1 cellular context compared by ENCODE assay signal in genomic region chr2:32051836-32052439, GRCh38.
A peak's percentile ranks its signal among the peaks of the same experiment; 100 is the strongest.
TF ChIP-seq lines count a peak whose summit lies in the region.

No MANE protein-coding gene starts in this region.

TF ChIP-seq in HepG2, 621 proteins besides CTCF, POLR2A, EP300 and RAD21 (continues in another document):
- TF ChIP-seq, protein P1, sequence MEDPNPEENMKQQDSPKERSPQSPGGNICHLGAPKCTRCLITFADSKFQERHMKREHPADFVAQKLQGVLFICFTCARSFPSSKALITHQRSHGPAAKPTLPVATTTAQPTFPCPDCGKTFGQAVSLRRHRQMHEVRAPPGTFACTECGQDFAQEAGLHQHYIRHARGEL (CRISPR knock-in tag; IDR thresholded peaks at IDR 0.05) = 0 out of 2 replicates have a peak, but pooled peaks have one; percentile 20
- TF ChIP-seq HMG20A (CRISPR knock-in tag; IDR thresholded peaks at IDR 0.05; ENCODE audit: borderline replicate concordance) (no peak), ZNF83 (CRISPR knock-in tag; IDR thresholded peaks at IDR 0.05; ENCODE audit: borderline replicate concordance) (no peak), ESRRA (CRISPR knock-in tag; IDR thresholded peaks at IDR 0.05; ENCODE audit: low read depth) (no peak), MYNN (CRISPR knock-in tag; IDR thresholded peaks at IDR 0.05; ENCODE audit: low read depth) (no peak), ZNF709 (CRISPR knock-in tag; IDR thresholded peaks at IDR 0.05) (no peak), SOX6 (IDR thresholded peaks at IDR 0.05) (no peak), SOX6 (CRISPR knock-in tag; IDR thresholded peaks at IDR 0.05) (0 out of 2 replicates have a peak, but pooled peaks have one; percentile 17), HNF4G (IDR thresholded peaks at IDR 0.05; ENCODE audit: borderline replicate concordance, low read depth, low read length) (no peak), HNF4G (CRISPR knock-in tag; IDR thresholded peaks at IDR 0.05; ENCODE audit: borderline replicate concordance, low read depth) (no peak), PITX1 (CRISPR knock-in tag; IDR thresholded peaks at IDR 0.05) (peak; percentile 47; the same call in 1 of the 2 replicates), ZNF317 (CRISPR knock-in tag; IDR thresholded peaks at IDR 0.05) (0 out of 2 replicates have a peak, but pooled peaks have one; percentile 38), BATF2 (CRISPR knock-in tag; IDR thresholded peaks at IDR 0.05) (no peak), ZNF33B (CRISPR knock-in tag; IDR thresholded peaks at IDR 0.05) (peak; percentile 56; the same call in 1 of the 2 replicates), SMAD1 (CRISPR knock-in tag; IDR thresholded peaks at IDR 0.05; ENCODE audit: borderline replicate concordance, low read depth) (no peak), ZNF549 (CRISPR knock-in tag; IDR thresholded peaks at IDR 0.05) (no peak), HDAC2 (CRISPR knock-in tag; IDR thresholded peaks at IDR 0.05) (no peak), ZNF652 (CRISPR knock-in tag; IDR thresholded peaks at IDR 0.05; ENCODE audit: borderline replicate concordance, low read depth) (no peak), RBAK (CRISPR knock-in tag; IDR thresholded peaks at IDR 0.05) (no peak), ZNF180 (CRISPR knock-in tag; IDR thresholded peaks at IDR 0.05; ENCODE audit: borderline replicate concordance, low read depth) (no peak), MAFK (conservative IDR thresholded peaks at IDR 0.05 in 1 of 2, IDR thresholded peaks at IDR 0.05 in 1 of 2; ENCODE audit: low read length in 2 of 2) (0 out of 4 replicates have a peak, but pooled peaks of 1 of the 2 experiments have one; percentile 2), ZHX1 (CRISPR knock-in tag; IDR thresholded peaks at IDR 0.05; ENCODE audit: low read depth) (no peak), ZBTB38 (CRISPR knock-in tag; IDR thresholded peaks at IDR 0.05) (no peak), HNF4A (CRISPR knock-in tag; IDR thresholded peaks at IDR 0.05) (peak; percentile 56; the same call in 1 of the 2 replicates), ZNF713 (CRISPR knock-in tag; IDR thresholded peaks at IDR 0.05) (no peak), MBNL3 (CRISPR knock-in tag; conservative IDR thresholded peaks at IDR 0.05) (no peak), FOXK2 (IDR thresholded peaks at IDR 0.05) (no peak), PAX8 (CRISPR knock-in tag; IDR thresholded peaks at IDR 0.05; ENCODE audit: borderline replicate concordance) (no peak), ZNF101 (CRISPR knock-in tag; IDR thresholded peaks at IDR 0.05; ENCODE audit: borderline replicate concordance, low read depth) (no peak), PRDM4 (CRISPR knock-in tag; IDR thresholded peaks at IDR 0.05; ENCODE audit: borderline replicate concordance) (no peak), HDAC1 (CRISPR knock-in tag; IDR thresholded peaks at IDR 0.05) (no peak), ZNF510 (CRISPR knock-in tag; IDR thresholded peaks at IDR 0.05; ENCODE audit: low read depth) (no peak), ZNF503 (CRISPR knock-in tag; IDR thresholded peaks at IDR 0.05) (no peak), PRPF4 (IDR thresholded peaks at IDR 0.05; ENCODE audit: low read depth, low read length, poor library complexity, severe bottlenecking) (no peak), FOXC1 (CRISPR knock-in tag; IDR thresholded peaks at IDR 0.05; ENCODE audit: borderline replicate concordance) (no peak), FOXA3 (CRISPR knock-in tag; IDR thresholded peaks at IDR 0.05) (peak; percentile 36), ZSCAN20 (CRISPR knock-in tag; IDR thresholded peaks at IDR 0.05; ENCODE audit: borderline replicate concordance) (no peak), ZNF562 (CRISPR knock-in tag; IDR thresholded peaks at IDR 0.05; ENCODE audit: borderline replicate concordance) (no peak), ZNF263 (CRISPR knock-in tag; IDR thresholded peaks at IDR 0.05) (peak; percentile 91), FOXM1 (CRISPR knock-in tag; IDR thresholded peaks at IDR 0.05) (no peak), EHMT2 (IDR thresholded peaks at IDR 0.05; ENCODE audit: borderline replicate concordance, low read depth, low read length) (no peak), ZNF460 (CRISPR knock-in tag; IDR thresholded peaks at IDR 0.05; ENCODE audit: borderline replicate concordance) (peak; percentile 63; the same call in 1 of the 2 replicates), ZNF333 (CRISPR knock-in tag; IDR thresholded peaks at IDR 0.05; ENCODE audit: borderline replicate concordance) (no peak), MTF2 (CRISPR knock-in tag; IDR thresholded peaks at IDR 0.05; ENCODE audit: borderline replicate concordance) (no peak), BCL6 (CRISPR knock-in tag; IDR thresholded peaks at IDR 0.05) (peak; percentile 51; the same call in 1 of the 2 replicates), ZBTB21 (CRISPR knock-in tag; IDR thresholded peaks at IDR 0.05) (no peak), ARNT (IDR thresholded peaks at IDR 0.05) (no peak), TCF7L2 (IDR thresholded peaks at IDR 0.05; ENCODE audit: low read depth, low read length) (no peak), ZNF501 (CRISPR knock-in tag; IDR thresholded peaks at IDR 0.05) (0 out of 2 replicates have a peak, but pooled peaks have one; percentile 32), TOE1 (CRISPR knock-in tag; IDR thresholded peaks at IDR 0.05) (no peak), NFKBIZ (CRISPR knock-in tag; IDR thresholded peaks at IDR 0.05) (no peak), KDM5A (IDR thresholded peaks at IDR 0.05; ENCODE audit: borderline replicate concordance, low read length) (no peak)
- TF ChIP-seq, protein P2, sequence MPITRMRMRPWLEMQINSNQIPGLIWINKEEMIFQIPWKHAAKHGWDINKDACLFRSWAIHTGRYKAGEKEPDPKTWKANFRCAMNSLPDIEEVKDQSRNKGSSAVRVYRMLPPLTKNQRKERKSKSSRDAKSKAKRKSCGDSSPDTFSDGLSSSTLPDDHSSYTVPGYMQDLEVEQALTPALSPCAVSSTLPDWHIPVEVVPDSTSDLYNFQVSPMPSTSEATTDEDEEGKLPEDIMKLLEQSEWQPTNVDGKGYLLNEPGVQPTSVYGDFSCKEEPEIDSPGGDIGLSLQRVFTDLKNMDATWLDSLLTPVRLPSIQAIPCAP (CRISPR knock-in tag; IDR thresholded peaks at IDR 0.05; ENCODE audit: low read depth) = no peak
- TF ChIP-seq, protein P3, sequence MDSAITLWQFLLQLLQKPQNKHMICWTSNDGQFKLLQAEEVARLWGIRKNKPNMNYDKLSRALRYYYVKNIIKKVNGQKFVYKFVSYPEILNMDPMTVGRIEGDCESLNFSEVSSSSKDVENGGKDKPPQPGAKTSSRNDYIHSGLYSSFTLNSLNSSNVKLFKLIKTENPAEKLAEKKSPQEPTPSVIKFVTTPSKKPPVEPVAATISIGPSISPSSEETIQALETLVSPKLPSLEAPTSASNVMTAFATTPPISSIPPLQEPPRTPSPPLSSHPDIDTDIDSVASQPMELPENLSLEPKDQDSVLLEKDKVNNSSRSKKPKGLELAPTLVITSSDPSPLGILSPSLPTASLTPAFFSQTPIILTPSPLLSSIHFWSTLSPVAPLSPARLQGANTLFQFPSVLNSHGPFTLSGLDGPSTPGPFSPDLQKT (CRISPR knock-in tag; IDR thresholded peaks at IDR 0.05; ENCODE audit: borderline replicate concordance) = no peak
- TF ChIP-seq, protein P4, sequence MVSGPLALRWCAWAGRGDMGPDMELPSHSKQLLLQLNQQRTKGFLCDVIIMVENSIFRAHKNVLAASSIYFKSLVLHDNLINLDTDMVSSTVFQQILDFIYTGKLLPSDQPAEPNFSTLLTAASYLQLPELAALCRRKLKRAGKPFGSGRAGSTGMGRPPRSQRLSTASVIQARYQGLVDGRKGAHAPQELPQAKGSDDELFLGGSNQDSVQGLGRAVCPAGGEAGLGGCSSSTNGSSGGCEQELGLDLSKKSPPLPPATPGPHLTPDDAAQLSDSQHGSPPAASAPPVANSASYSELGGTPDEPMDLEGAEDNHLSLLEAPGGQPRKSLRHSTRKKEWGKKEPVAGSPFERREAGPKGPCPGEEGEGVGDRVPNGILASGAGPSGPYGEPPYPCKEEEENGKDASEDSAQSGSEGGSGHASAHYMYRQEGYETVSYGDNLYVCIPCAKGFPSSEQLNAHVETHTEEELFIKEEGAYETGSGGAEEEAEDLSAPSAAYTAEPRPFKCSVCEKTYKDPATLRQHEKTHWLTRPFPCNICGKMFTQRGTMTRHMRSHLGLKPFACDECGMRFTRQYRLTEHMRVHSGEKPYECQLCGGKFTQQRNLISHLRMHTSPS (CRISPR knock-in tag; IDR thresholded peaks at IDR 0.05; ENCODE audit: low read depth) = no peak
- TF ChIP-seq, protein P5, sequence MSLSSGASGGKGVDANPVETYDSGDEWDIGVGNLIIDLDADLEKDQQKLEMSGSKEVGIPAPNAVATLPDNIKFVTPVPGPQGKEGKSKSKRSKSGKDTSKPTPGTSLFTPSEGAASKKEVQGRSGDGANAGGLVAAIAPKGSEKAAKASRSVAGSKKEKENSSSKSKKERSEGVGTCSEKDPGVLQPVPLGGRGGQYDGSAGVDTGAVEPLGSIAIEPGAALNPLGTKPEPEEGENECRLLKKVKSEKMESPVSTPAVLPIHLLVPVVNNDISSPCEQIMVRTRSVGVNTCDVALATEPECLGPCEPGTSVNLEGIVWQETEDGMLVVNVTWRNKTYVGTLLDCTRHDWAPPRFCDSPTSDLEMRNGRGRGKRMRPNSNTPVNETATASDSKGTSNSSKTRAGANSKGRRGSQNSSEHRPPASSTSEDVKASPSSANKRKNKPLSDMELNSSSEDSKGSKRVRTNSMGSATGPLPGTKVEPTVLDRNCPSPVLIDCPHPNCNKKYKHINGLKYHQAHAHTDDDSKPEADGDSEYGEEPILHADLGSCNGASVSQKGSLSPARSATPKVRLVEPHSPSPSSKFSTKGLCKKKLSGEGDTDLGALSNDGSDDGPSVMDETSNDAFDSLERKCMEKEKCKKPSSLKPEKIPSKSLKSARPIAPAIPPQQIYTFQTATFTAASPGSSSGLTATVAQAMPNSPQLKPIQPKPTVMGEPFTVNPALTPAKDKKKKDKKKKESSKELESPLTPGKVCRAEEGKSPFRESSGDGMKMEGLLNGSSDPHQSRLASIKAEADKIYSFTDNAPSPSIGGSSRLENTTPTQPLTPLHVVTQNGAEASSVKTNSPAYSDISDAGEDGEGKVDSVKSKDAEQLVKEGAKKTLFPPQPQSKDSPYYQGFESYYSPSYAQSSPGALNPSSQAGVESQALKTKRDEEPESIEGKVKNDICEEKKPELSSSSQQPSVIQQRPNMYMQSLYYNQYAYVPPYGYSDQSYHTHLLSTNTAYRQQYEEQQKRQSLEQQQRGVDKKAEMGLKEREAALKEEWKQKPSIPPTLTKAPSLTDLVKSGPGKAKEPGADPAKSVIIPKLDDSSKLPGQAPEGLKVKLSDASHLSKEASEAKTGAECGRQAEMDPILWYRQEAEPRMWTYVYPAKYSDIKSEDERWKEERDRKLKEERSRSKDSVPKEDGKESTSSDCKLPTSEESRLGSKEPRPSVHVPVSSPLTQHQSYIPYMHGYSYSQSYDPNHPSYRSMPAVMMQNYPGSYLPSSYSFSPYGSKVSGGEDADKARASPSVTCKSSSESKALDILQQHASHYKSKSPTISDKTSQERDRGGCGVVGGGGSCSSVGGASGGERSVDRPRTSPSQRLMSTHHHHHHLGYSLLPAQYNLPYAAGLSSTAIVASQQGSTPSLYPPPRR (CRISPR knock-in tag; IDR thresholded peaks at IDR 0.05; ENCODE audit: borderline replicate concordance) = 0 out of 2 replicates have a peak, but pooled peaks have one; percentile 32
